8 cellular contexts compared by ENCODE assay signal in the genomic region with DNA sequence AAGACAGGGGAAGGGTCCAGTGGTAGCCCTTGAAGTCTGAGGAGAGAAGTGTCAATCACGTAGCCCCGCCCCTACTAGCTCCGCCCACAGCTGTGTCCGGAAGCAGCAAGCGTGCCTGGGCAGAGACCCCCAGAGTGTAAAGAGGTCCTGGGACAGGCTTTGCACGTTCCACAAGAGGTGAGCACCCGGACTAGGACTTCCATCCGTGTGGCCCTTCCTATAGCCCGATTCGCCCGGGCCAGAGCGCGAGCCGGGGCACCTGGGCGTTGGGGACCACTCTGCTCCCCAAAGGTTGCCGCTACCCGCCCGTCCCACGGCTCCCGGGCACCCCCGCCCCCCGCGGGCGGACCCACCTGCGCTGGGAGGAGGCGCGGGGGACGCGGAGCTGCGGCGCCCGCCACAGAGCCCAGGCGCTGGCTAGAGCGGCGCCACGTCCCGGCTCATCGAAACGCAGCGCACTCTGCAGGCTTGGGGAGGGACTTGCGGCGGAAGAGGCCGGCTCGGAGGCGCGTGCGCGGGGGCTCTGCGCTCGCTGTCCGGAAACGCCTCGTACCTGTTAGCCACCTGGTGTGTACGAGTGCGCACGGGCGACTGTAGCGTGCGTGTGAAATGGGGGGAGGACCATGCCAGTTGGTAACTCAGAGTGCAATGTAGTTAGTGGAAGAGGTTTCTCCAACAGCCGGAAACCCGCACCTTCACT. TPM values are rescaled to one million over a fixed set of nuclear protein-coding genes. Genes with fewer than 3 reads are reported as not detected.
A peak's percentile ranks its signal among the peaks of the same experiment; 100 is the strongest.
DNase-seq lines count a peak whose midpoint lies in the region; TF ChIP-seq lines count a peak whose summit lies in the region.

A gene with protein sequence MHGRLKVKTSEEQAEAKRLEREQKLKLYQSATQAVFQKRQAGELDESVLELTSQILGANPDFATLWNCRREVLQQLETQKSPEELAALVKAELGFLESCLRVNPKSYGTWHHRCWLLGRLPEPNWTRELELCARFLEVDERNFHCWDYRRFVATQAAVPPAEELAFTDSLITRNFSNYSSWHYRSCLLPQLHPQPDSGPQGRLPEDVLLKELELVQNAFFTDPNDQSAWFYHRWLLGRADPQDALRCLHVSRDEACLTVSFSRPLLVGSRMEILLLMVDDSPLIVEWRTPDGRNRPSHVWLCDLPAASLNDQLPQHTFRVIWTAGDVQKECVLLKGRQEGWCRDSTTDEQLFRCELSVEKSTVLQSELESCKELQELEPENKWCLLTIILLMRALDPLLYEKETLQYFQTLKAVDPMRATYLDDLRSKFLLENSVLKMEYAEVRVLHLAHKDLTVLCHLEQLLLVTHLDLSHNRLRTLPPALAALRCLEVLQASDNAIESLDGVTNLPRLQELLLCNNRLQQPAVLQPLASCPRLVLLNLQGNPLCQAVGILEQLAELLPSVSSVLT (minus strand): TSS at position 464 of the 700 bp plus-strand sequence. CDS start 482 bp downstream, outside the sequence.

- no peaks in the 10 kb centered on the region for H3K36me3 ChIP-seq in endodermal cell (ENCODE audit: control insufficient read depth, insufficient read depth, low read length)
- peaks cover 13% of the 10 kb centered on the region for H3K36me3 ChIP-seq in mesodermal cell (ENCODE audit: control insufficient read depth, insufficient read depth, low read length)

- H3K27ac Mint-ChIP-seq in endodermal cell: peak within 1 kb of the TSS; percentile 95

- DNase-seq in COLO829 (ENCODE audit: low spot score): peak; percentile 92
- peak; percentile 96 for DNase-seq in GM20000 (ENCODE audit: low spot score)
- DNase-seq in HT-29 (ENCODE audit: low spot score): peak; percentile 82
- DNase-seq in NK-92 treated with Interleukin-12 subunit alpha and Interleukin-12 subunit beta, amount 100 ng/mL, for 24 hours (lab: John Stamatoyannopoulos, UW): peak; percentile 88
- peak; percentile 63 to 72 (median 65) for DNase-seq in activated CD8-positive, alpha-beta memory T cell treated with anti-CD3 and anti-CD28 coated beads for 48 hours (ENCODE audit: low read depth in 2 of 3, low spot score in 2 of 3)
- DNase-seq in endodermal cell: peak; percentile 98
- peak; percentile 82 to 86 for DNase-seq in stimulated activated CD8-positive, alpha-beta memory T cell treated with anti-CD3 and anti-CD28 coated beads, Interleukin-15, amount 100 ng/mL, for 4 hours (ENCODE audit: low read depth in 2 of 2)

- WGBS in endodermal cell (ENCODE audit: insufficient coverage in 1 of 2, insufficient read length in 1 of 2), 2 experiments: 0 to 1% methylated on average over 48 to 61 of the region's 61 CpGs
- 0 to 1% methylated on average over 42 to 51 of the region's 61 CpGs for WGBS in mesodermal cell (ENCODE audit: insufficient coverage in 2 of 2), 2 experiments

- H3K27me3 Mint-ChIP-seq in endodermal cell (ENCODE audit: insufficient read depth): no peaks in the 10 kb centered on the region

- H3K4me3 ChIP-seq in endodermal cell (ENCODE audit: low read length) (peak within 1 kb of the TSS; percentile 90), mesodermal cell (ENCODE audit: extremely low read depth, insufficient read depth, low read length, poor library complexity, severe bottlenecking) (peak within 1 kb of the TSS; percentile 86)

- peaks cover 5% of the 10 kb centered on the region for H3K36me3 Mint-ChIP-seq in endodermal cell (ENCODE audit: low read depth)

- H3K9ac ChIP-seq in endodermal cell (ENCODE audit: extremely low read depth, low read length, poor library complexity, severe bottlenecking): peak within 1 kb of the TSS; percentile 98

- H3K4me1 Mint-ChIP-seq in endodermal cell: peaks cover 4% of the 10 kb centered on the region

- peak within 1 kb of the TSS; percentile 75 for H3K4me3 Mint-ChIP-seq in endodermal cell

- H3K27ac ChIP-seq in endodermal cell (ENCODE audit: low read depth, low read length) (peak within 1 kb of the TSS; percentile 96), mesodermal cell (ENCODE audit: low read depth, low read length, severe bottlenecking) (peak within 1 kb of the TSS; percentile 99)

- H3K27me3 ChIP-seq in endodermal cell (ENCODE audit: control insufficient read depth, insufficient read depth, low read length, poor library complexity, severe bottlenecking): no peaks in the 10 kb centered on the region

- TF ChIP-seq CTCF in GM20000 (IDR thresholded peaks at IDR 0.05; ENCODE audit: extremely low read depth, missing control alignments) (peak; percentile 86), endodermal cell (conservative IDR thresholded peaks at IDR 0.05) (peak; percentile 76)

- H3K9me3 Mint-ChIP-seq in endodermal cell: no peaks in the 10 kb centered on the region

- no peaks in the 10 kb centered on the region for H3K4me1 ChIP-seq in endodermal cell (ENCODE audit: control insufficient read depth, insufficient read depth, low read length)
- no peaks in the 10 kb centered on the region for H3K4me1 ChIP-seq in mesodermal cell (ENCODE audit: control insufficient read depth, insufficient read depth, low read length, poor library complexity, severe bottlenecking)

- no peaks in the 10 kb centered on the region for H3K9me3 ChIP-seq in endodermal cell (ENCODE audit: control insufficient read depth, low read length)
- H3K9me3 ChIP-seq in mesodermal cell (ENCODE audit: control insufficient read depth, low read length): no peaks in the 10 kb centered on the region

RNA-seq across cellular contexts. Expression of the gene that starts here (rescaled TPM):
- total RNA-seq in HT-29 (2014; rRNA removed; shearing (Covaris generic)): 32.1 and 34.4 TPM in 2 replicates
- 10 to 100 TPM; 20.2 to 20.5 TPM for total RNA-seq in endodermal cell
- 27.1 TPM for polyA plus RNA-seq in endodermal cell (2013, experiment 1 of 2)
- polyA plus RNA-seq in endodermal cell (2013, experiment 2 of 2): 22.2 TPM
- 30.1 TPM for polyA plus RNA-seq in mesodermal cell (2013, experiment 1 of 2)
- 22.3 TPM for polyA plus RNA-seq in mesodermal cell (2013, experiment 2 of 2)

Comparison
In these comparisons a context has a peak if more than half of its experiments do, and no peak if none do; other contexts are left out.
1. Peak in every context shown above with its lines: DNase-seq, H3K4me3 ChIP-seq and H3K27ac ChIP-seq.